In the genomic region with DNA sequence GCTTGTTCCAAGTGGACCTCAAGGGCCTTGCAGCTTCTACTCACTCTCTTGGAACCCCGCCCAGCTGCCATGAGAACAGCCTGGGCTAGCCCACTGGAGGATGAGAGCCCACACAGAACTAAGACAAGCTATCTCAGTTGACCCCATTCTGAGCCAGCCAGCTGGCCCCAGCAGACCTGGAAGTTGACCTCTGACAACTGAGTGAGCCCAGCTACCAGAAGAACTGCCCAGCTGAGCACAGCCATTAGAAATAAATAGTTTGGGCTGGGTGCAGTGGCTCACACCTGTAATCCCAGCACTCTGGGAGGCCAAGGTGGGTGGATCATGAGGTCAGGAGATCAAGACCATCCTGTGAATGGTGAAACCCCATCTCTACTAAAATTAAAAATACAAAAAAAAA, we compare ENCODE assay signal across 1 cellular context.
TF ChIP-seq lines count a peak whose summit lies in the region.

No MANE protein-coding gene starts in this region.

TF ChIP-seq in HepG2, 621 proteins besides CTCF, POLR2A, EP300 and RAD21 (continued from another document):
- TF ChIP-seq, protein P1, sequence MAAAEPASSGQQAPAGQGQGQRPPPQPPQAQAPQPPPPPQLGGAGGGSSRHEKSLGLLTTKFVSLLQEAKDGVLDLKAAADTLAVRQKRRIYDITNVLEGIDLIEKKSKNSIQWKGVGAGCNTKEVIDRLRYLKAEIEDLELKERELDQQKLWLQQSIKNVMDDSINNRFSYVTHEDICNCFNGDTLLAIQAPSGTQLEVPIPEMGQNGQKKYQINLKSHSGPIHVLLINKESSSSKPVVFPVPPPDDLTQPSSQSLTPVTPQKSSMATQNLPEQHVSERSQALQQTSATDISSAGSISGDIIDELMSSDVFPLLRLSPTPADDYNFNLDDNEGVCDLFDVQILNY (CRISPR knock-in tag; conservative IDR thresholded peaks at IDR 0.05) = no peak
- TF ChIP-seq RFX3 (CRISPR knock-in tag; IDR thresholded peaks at IDR 0.05) (no peak), SSRP1 (CRISPR knock-in tag; IDR thresholded peaks at IDR 0.05) (no peak), RNF2 (conservative IDR thresholded peaks at IDR 0.05; ENCODE audit: low read depth) (no peak), ZFP90 (CRISPR knock-in tag; IDR thresholded peaks at IDR 0.05; ENCODE audit: borderline replicate concordance) (no peak), RAD51 (IDR thresholded peaks at IDR 0.05; ENCODE audit: borderline replicate concordance) (no peak), SNAPC2 (CRISPR knock-in tag; IDR thresholded peaks at IDR 0.05) (no peak), NR3C1 (CRISPR knock-in tag; IDR thresholded peaks at IDR 0.05) (no peak), SP140L (CRISPR knock-in tag; IDR thresholded peaks at IDR 0.05; ENCODE audit: borderline replicate concordance) (no peak)
- TF ChIP-seq, protein P2, sequence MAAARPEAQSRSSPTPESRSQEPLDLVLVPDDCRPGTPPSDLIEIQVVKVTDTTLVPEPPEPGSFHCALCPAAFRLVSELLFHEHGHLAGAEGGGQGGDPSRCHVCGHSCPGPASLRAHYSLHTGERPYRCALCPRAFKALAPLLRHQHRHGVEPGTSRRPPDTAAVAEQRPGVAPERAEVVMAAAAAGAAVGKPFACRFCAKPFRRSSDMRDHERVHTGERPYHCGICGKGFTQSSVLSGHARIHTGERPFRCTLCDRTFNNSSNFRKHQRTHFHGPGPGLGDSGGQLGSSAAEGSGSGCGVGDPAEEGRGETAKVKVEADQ (CRISPR knock-in tag; IDR thresholded peaks at IDR 0.05; ENCODE audit: borderline replicate concordance) = no peak
